Comparison of ENCODE assay signal across 18 cellular contexts in the genomic region with DNA sequence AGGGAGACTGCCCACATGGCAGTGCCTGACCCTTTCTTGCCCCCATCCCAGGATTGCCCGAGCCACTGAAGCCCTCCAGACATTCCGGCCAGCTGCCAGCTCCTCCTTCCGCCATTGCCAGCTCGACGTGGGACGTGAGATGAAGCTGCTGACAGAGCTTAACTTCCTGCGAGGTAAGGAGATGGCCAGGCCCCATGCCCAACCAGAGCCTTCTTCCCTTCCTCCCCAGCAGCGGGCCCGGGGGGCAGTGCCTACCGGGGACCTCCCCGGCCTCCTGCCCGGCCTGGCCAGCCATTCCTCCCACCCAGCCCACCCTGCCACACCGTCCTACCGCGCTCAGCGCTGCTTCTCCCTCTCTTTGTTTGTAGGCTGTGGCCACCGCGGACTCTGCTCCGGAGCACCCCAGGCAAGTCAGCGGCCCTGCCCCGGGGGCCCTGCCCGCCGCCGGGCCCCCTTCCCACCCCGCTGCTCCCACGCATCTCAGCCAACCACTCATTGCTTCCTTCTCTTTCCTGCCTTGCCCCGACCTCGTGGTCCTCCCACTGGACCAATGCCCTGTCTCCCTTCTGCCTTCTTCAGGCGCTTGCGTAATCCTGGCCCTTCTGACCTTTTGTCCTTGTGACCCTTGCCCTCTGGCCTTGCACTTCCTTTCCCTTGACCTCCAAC. TPM values are rescaled to one million over a fixed set of nuclear protein-coding genes. Genes with fewer than 3 reads are reported as not detected.
A peak's percentile ranks its signal among the peaks of the same experiment; 100 is the strongest.
DNase-seq lines count a peak whose midpoint lies in the region; ATAC-seq and TF ChIP-seq lines count a peak whose summit lies in the region.
"Had no signal": no experiment of that assay in that cellular context is flagged by ENCODE, and none has a peak within 500 bp of the region (broad histone marks: within the 10 kb centered on the region; RNA-seq: fewer than 3 reads in every experiment).

No MANE protein-coding gene starts in this region.

- POLR2A ChIA-PET in HEK293 (lab: Yijun Ruan, JAX): no interaction called here
- POLR2A ChIA-PET in WTC11 (lab: Charles Lee): no interaction called here

- 79% methylated on average over 6 of the region's 30 CpGs; no CpG with 5 or more reads in 1 of the 2 donors for WGBS in gastroesophageal sphincter (ENCODE audit: low coverage in 1 of 2), 2 donors

- H3K9ac ChIP-seq in BLaER1 treated with 17β-estradiol and CSF1 and Interleukin-3, amounts not matched to agents 10 nM and 100 nM: peak overlapping the region in 8 of 11 experiments; percentile 15 to 52 (median 28); a peak in 10 of 22 replicates

- peaks cover 39 to 77% (median 60%) of the 10 kb centered on the region in 10 experiments for H3K4me1 ChIP-seq in BLaER1 treated with 17β-estradiol and CSF1 and Interleukin-3, amounts not matched to agents 10 nM and 100 nM
- H3K4me1 ChIP-seq in HEK293 (ENCODE audit: control insufficient read depth, insufficient read depth, low read length) (no peaks in the 10 kb centered on the region), gastroesophageal sphincter (peaks cover 0 to 26% (median 13%) of the 10 kb centered on the region in 3 donors)
- H3K4me1 ChIP-seq: HAP-1 had no signal

- peak overlapping the region in 6 of 11 experiments; percentile 14 to 55 (median 38); a peak in 8 of 22 replicates for H3K27ac ChIP-seq in BLaER1 treated with 17β-estradiol and CSF1 and Interleukin-3, amounts not matched to agents 10 nM and 100 nM
- no peak overlapping the region for H3K27ac ChIP-seq in HEK293 (ENCODE audit: extremely low read depth, low read depth, low read length)
- no peak overlapping the region for H3K27ac ChIP-seq in gastroesophageal sphincter

- H3K4me1 Mint-ChIP-seq in WTC11 (peaks cover 21% of the 10 kb centered on the region), nephron progenitor cell (peaks cover 34% of the 10 kb centered on the region), Calu3 (ENCODE audit: low read depth, unreplicated experiment) (peaks cover 29% of the 10 kb centered on the region)

- H3K4me2 ChIP-seq in BLaER1 treated with 17β-estradiol and CSF1 and Interleukin-3, amounts not matched to agents 10 nM and 100 nM: peak overlapping the region in 9 of 11 experiments; percentile 9 to 90 (median 44); a peak in 12 of 22 replicates

- no peak overlapping the region for H3K4me3 ChIP-seq in BLaER1 treated with 17β-estradiol and CSF1 and Interleukin-3, amounts not matched to agents 10 nM and 100 nM
- no peak overlapping the region for H3K4me3 ChIP-seq in HEK293 (ENCODE audit: low read depth, low read length)
- no peak overlapping the region for H3K4me3 ChIP-seq in gastroesophageal sphincter
- H3K4me3 ChIP-seq: HAP-1 had no signal

- H3K9me3 Mint-ChIP-seq in WTC11: no peaks in the 10 kb centered on the region
- H3K9me3 Mint-ChIP-seq in nephron progenitor cell: no peaks in the 10 kb centered on the region
- H3K9me3 Mint-ChIP-seq in Calu3 (ENCODE audit: low read depth, unreplicated experiment): no peaks in the 10 kb centered on the region
- H3K9me3 Mint-ChIP-seq: CD8-positive, alpha-beta memory T cell had no signal

- peaks cover 0 to 8% (median 0%) of the 10 kb centered on the region in 11 experiments; a peak in 2 of 22 replicates for H4K20me1 ChIP-seq in BLaER1 treated with 17β-estradiol and CSF1 and Interleukin-3, amounts not matched to agents 10 nM and 100 nM

- no peak overlapping the region for H3K27ac Mint-ChIP-seq in WTC11
- peak overlapping the region; percentile 67 for H3K27ac Mint-ChIP-seq in nephron progenitor cell
- no peak overlapping the region for H3K27ac Mint-ChIP-seq in Calu3 (ENCODE audit: unreplicated experiment)

- H3K27me3 Mint-ChIP-seq in WTC11 (ENCODE audit: low read depth) (no peaks in the 10 kb centered on the region), nephron progenitor cell (ENCODE audit: low read depth, poor library complexity) (peaks cover 11% of the 10 kb centered on the region), Calu3 (ENCODE audit: unreplicated experiment) (peaks cover 38% of the 10 kb centered on the region)
- H3K27me3 Mint-ChIP-seq: CD8-positive, alpha-beta memory T cell had no signal

- no peaks in the 10 kb centered on the region for H3K27me3 ChIP-seq in BLaER1 treated with 17β-estradiol and CSF1 and Interleukin-3, amounts not matched to agents 10 nM and 100 nM
- peaks cover 25% of the 10 kb centered on the region for H3K27me3 ChIP-seq in gastroesophageal sphincter

- intact Hi-C loops in Calu3 (cut with micrococcal nuclease; ENCODE audit: unreplicated experiment): no loop called here

- H3K36me3 Mint-ChIP-seq in WTC11: peaks cover 40% of the 10 kb centered on the region
- H3K36me3 Mint-ChIP-seq in nephron progenitor cell (ENCODE audit: low read depth): peaks cover 28% of the 10 kb centered on the region
- peaks cover 7% of the 10 kb centered on the region for H3K36me3 Mint-ChIP-seq in Calu3 (ENCODE audit: insufficient read depth, unreplicated experiment)

- CTCF ChIA-PET in HEK293 (lab: Yijun Ruan, JAX): interaction anchor here (0.6 to 4.3 kb wide), 3 partner anchors 15 to 83 kb away, joined by 3 to 49 read pairs (median 7); no protein-coding TSS in a partner anchor
- CTCF ChIA-PET in WTC11 (lab: Charles Lee): interaction anchor here (2.4 kb wide), 1 partner anchor 14 kb away, joined by 17 read pairs; no protein-coding TSS in a partner anchor
- CTCF ChIA-PET in Calu3 (lab: Charles Lee): interaction anchor here (1.9 kb wide), 1 partner anchor 15 kb away, joined by 11 read pairs; no protein-coding TSS in a partner anchor

- no peak for TF ChIP-seq CTCF in HEK293 (tag by site-specific recombination; IDR thresholded peaks at IDR 0.05)
- no peak for TF ChIP-seq CTCF in WTC11 (IDR thresholded peaks at IDR 0.05)
- TF ChIP-seq CTCF in nephron progenitor cell (IDR thresholded peaks at IDR 0.05): no peak
- TF ChIP-seq CTCF in gastroesophageal sphincter (IDR thresholded peaks at IDR 0.05): no peak
- no peak for TF ChIP-seq CTCF in Calu3 (IDR thresholded peaks at IDR 0.05; ENCODE audit: unreplicated experiment)

- no peaks in the 10 kb centered on the region for H3K9me3 ChIP-seq in BLaER1 treated with 17β-estradiol and CSF1 and Interleukin-3, amounts not matched to agents 10 nM and 100 nM (replicated peaks in 1 of 11)
- H3K9me3 ChIP-seq in HEK293 (ENCODE audit: control insufficient read depth, insufficient read depth, low read depth, low read length) (no peaks in the 10 kb centered on the region), gastroesophageal sphincter (no peaks in the 10 kb centered on the region)
- H3K9me3 ChIP-seq: HAP-1 had no signal

- no peak overlapping the region for H3K4me3 Mint-ChIP-seq in WTC11
- H3K4me3 Mint-ChIP-seq in nephron progenitor cell: no peak overlapping the region
- no peak overlapping the region for H3K4me3 Mint-ChIP-seq in Calu3 (ENCODE audit: low read depth, unreplicated experiment)
- H3K4me3 Mint-ChIP-seq: CD8-positive, alpha-beta memory T cell had no signal

- TF ChIP-seq EP300 in gastroesophageal sphincter (IDR thresholded peaks at IDR 0.05): no peak

- no TSS peak for BruUV-seq in Calu3 (replicated peaks; lab: Mats Ljungman, UMichigan)

- no peak for TF ChIP-seq POLR2A in gastroesophageal sphincter (IDR thresholded peaks at IDR 0.05)

- peaks cover 39 to 66% (median 54%) of the 10 kb centered on the region in 11 experiments for H3K36me3 ChIP-seq in BLaER1 treated with 17β-estradiol and CSF1 and Interleukin-3, amounts not matched to agents 10 nM and 100 nM
- H3K36me3 ChIP-seq in HEK293 (ENCODE audit: control insufficient read depth in 2 of 2, insufficient read depth in 1 of 2, low read length in 2 of 2) (no peaks in the 10 kb centered on the region), gastroesophageal sphincter (peaks cover 0 to 7% of the 10 kb centered on the region in 2 donors)
- H3K36me3 ChIP-seq: HAP-1 had no signal

- ATAC-seq in WTC11: no peak
- ATAC-seq in gastroesophageal sphincter: no peak

- no peak for DNase-seq in WTC11 (ENCODE audit: low spot score)
- DNase-seq in nephron progenitor cell: no peak
- no peak for DNase-seq in NK-92 (lab: John Stamatoyannopoulos, UW; ENCODE audit: unreplicated experiment)
- DNase-seq in NCI-H2081 treated with DMSO at 0.1 percent for 48 hours (lab: John Stamatoyannopoulos, UW): no peak
- DNase-seq in Calu3: no peak
- DNase-seq: activated CD4-positive, alpha-beta T cell treated with anti-CD3 and anti-CD28 coated beads for 1 hour; activated gamma-delta T cell treated with Interleukin-2 at 50 U/mL for 16 hours; CD8-positive, alpha-beta memory T cell; midbrain; NCI-H146; NCI-H526 treated with DMSO at 0.1 percent for 48 hours; SHP77; substantia nigra had no signal

TF ChIP-seq in HEK293, 187 proteins besides CTCF, POLR2A, EP300 and RAD21:
- TF ChIP-seq BCL11B (tag by site-specific recombination; IDR thresholded peaks at IDR 0.05; ENCODE audit: low read depth): peak; percentile 97
- TF ChIP-seq KLF10 (tag by site-specific recombination; IDR thresholded peaks at IDR 0.05): no peak
- peak; percentile 91 for TF ChIP-seq BCL11A (tag by site-specific recombination; IDR thresholded peaks at IDR 0.05; ENCODE audit: low read depth)

TF ChIP-seq in WTC11, 78 proteins besides CTCF, POLR2A, EP300 and RAD21:
- TF ChIP-seq ZNF396 (CRISPR knock-in tag; IDR thresholded peaks at IDR 0.05; ENCODE audit: borderline replicate concordance) (no peak), GABPB1 (CRISPR knock-in tag; IDR thresholded peaks at IDR 0.05) (0 out of 2 replicates have a peak, but pooled peaks have one; percentile 28), KAT7 (CRISPR knock-in tag; IDR thresholded peaks at IDR 0.05; ENCODE audit: borderline replicate concordance) (no peak)
- TF ChIP-seq, protein P1, sequence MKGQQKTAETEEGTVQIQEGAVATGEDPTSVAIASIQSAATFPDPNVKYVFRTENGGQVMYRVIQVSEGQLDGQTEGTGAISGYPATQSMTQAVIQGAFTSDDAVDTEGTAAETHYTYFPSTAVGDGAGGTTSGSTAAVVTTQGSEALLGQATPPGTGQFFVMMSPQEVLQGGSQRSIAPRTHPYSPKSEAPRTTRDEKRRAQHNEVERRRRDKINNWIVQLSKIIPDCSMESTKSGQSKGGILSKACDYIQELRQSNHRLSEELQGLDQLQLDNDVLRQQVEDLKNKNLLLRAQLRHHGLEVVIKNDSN (CRISPR knock-in tag; IDR thresholded peaks at IDR 0.05): no peak

RNA-seq across cellular contexts. Expression of a gene that starts 4.9 kb away (rescaled TPM):
- total RNA-seq in WTC11 (2021) (20.3 to 22.1 TPM (median 21.4 TPM) in 3 replicates), gastroesophageal sphincter (1 to 10 TPM in 1 of 4 donors, under 1 TPM in 2, not detected in 1; 0.35 to 1.9 (median 0.40) TPM), Calu3 (2022) (1.1 and 1.8 TPM in 2 replicates)
- total RNA-seq: HT-29 had no signal

RNA-seq across cellular contexts. Expression of a gene that starts 5.5 kb away (rescaled TPM):
- total RNA-seq in WTC11 (2021) (104 to 161 TPM (median 147 TPM) in 3 replicates), gastroesophageal sphincter (100 to 1,000 TPM in 1 of 4 donors, 10 to 100 TPM in 3; 80.8 to 144 (median 92.3) TPM), Calu3 (2022) (236 TPM in 2 replicates)

RNA-seq across cellular contexts. Expression of a gene that starts 29.1 kb away (rescaled TPM):
- total RNA-seq in WTC11 (2021): 4.0 to 5.3 TPM (median 5.3 TPM) in 3 replicates
- 10 to 100 TPM; 17.9 to 25.6 (median 20.1) TPM for total RNA-seq in gastroesophageal sphincter
- total RNA-seq in Calu3 (2022): 36.8 and 41.9 TPM in 2 replicates

RNA-seq across cellular contexts. Expression of a gene that starts 29.9 kb away (rescaled TPM):
- total RNA-seq in WTC11 (2021): 57.5 to 62.8 TPM (median 60.4 TPM) in 3 replicates
- total RNA-seq in gastroesophageal sphincter: 10 to 100 TPM; 28.3 to 36.0 (median 32.6) TPM
- 58.9 and 60.0 TPM in 2 replicates for total RNA-seq in Calu3 (2022)

RNA-seq across cellular contexts. Expression of a gene that starts 38.2 kb away (rescaled TPM):
- total RNA-seq in WTC11 (2021) (70.6 to 79.8 TPM (median 73.5 TPM) in 3 replicates), gastroesophageal sphincter (100 to 1,000 TPM in 2 of 4 donors, 10 to 100 TPM in 2; 57.9 to 128 (median 87.7) TPM), Calu3 (2022) (38.7 and 41.1 TPM in 2 replicates)

Comparison
In these comparisons a context has a peak if more than half of its experiments do, and no peak if none do; other contexts are left out.
1. H3K27ac ChIP-seq: peak in BLaER1 treated with 17β-estradiol and CSF1 and Interleukin-3, amounts not matched to agents 10 nM and 100 nM (6 of 11); none in HEK293 (single experiment) and gastroesophageal sphincter (0 of 4).